17 cellular contexts compared by ENCODE assay signal in genomic region chr12:12507121-12507520, GRCh38. TPM values are rescaled to one million over a fixed set of nuclear protein-coding genes. Genes with fewer than 3 reads are reported as not detected.
A peak's percentile ranks its signal among the peaks of the same experiment; 100 is the strongest.
DNase-seq lines count a peak whose midpoint lies in the region; ATAC-seq and TF ChIP-seq lines count a peak whose summit lies in the region.
"Had no signal": no experiment of that assay in that cellular context is flagged by ENCODE, and none has a peak within 500 bp of the region (broad histone marks: within the 10 kb centered on the region; RNA-seq: fewer than 3 reads in every experiment).

No MANE protein-coding gene starts in this region.

- H3K27me3 ChIP-seq in left lung (no peaks in the 10 kb centered on the region), stomach (no peaks in the 10 kb centered on the region)
- H3K27me3 ChIP-seq: Peyer's patch, sigmoid colon had no signal

- peak overlapping the region; percentile 96 for H3K27ac Mint-ChIP-seq in activated CD4-positive, alpha-beta T cell treated with anti-CD3 and anti-CD28 coated beads for 36 hours

- no peak for TF ChIP-seq EP300 in stomach (IDR thresholded peaks at IDR 0.05)

- no peak overlapping the region for H3K4me3 ChIP-seq in left lung
- no peak overlapping the region for H3K4me3 ChIP-seq in stomach
- no peak overlapping the region for H3K4me3 ChIP-seq in lower leg skin (ENCODE audit: low read depth, poor library complexity, severe bottlenecking)
- H3K4me3 ChIP-seq: Peyer's patch, sigmoid colon had no signal

- ATAC-seq in activated CD4-positive, alpha-beta T cell treated with anti-CD3 and anti-CD28 coated beads for 36 hours, result no peak
- no peak for ATAC-seq in left lung

- no peak for DNase-seq in activated CD4-positive, alpha-beta T cell treated with anti-CD3 and anti-CD28 coated beads for 36 hours
- no peak for DNase-seq in activated CD4-positive, alpha-beta T cell treated with anti-CD3 and anti-CD28 coated beads, Interleukin-2, amount 50 U/mL, for 48 hours
- peak; percentile 16 for DNase-seq in RPMI7951 (ENCODE audit: low read depth)
- DNase-seq in left lung, result no peak
- no peak for DNase-seq in stomach
- DNase-seq in middle frontal gyrus (ENCODE audit: extremely low spot score, low spot score), result no peak
- no peak for DNase-seq in lower leg skin (ENCODE audit: low spot score in 2 of 2)
- DNase-seq in medulla oblongata (ENCODE audit: extremely low spot score), result no peak
- DNase-seq: ACHN; activated T-cell treated with anti-CD3 and anti-CD28 coated beads, Interleukin-2, amount 50 U/mL, for 1 hour; caudate nucleus; DMS153; GOT3; NCI-H446; Peyer's patch; sigmoid colon; trophoblast cell had no signal

- TF ChIP-seq POLR2A in stomach (IDR thresholded peaks at IDR 0.05), result no peak
- no peak for TF ChIP-seq POLR2A in lower leg skin (IDR thresholded peaks at IDR 0.05)

- H3K36me3 ChIP-seq in left lung (no peaks in the 10 kb centered on the region), stomach (no peaks in the 10 kb centered on the region)
- H3K36me3 ChIP-seq: Peyer's patch, sigmoid colon had no signal

- H3K9me3 ChIP-seq in left lung (no peaks in the 10 kb centered on the region), stomach (no peaks in the 10 kb centered on the region)
- H3K9me3 ChIP-seq: Peyer's patch, sigmoid colon had no signal

- no peak overlapping the region for H3K4me3 Mint-ChIP-seq in activated CD4-positive, alpha-beta T cell treated with anti-CD3 and anti-CD28 coated beads for 36 hours

- TF ChIP-seq CTCF in left lung (IDR thresholded peaks at IDR 0.05) (no peak), stomach (IDR thresholded peaks at IDR 0.05) (no peak), lower leg skin (IDR thresholded peaks at IDR 0.05) (no peak)

- H3K4me1 ChIP-seq in left lung, result peaks cover 19 to 44% of the 10 kb centered on the region in 2 donors
- H3K4me1 ChIP-seq in stomach, result peaks cover 9 to 68% (median 34%) of the 10 kb centered on the region in 4 donors

- POLR2A ChIA-PET in activated CD4-positive, alpha-beta T cell treated with anti-CD3 and anti-CD28 coated beads for 36 hours (lab: Charles Lee), result no interaction called here

- CTCF ChIA-PET in activated CD4-positive, alpha-beta T cell treated with anti-CD3 and anti-CD28 coated beads for 36 hours (lab: Charles Lee), result interaction anchor here (0.6 to 1.2 kb wide), 3 partner anchors 26 to 229 kb away, joined by 3 to 5 read pairs (median 4); no protein-coding TSS in a partner anchor

- peaks cover 23% of the 10 kb centered on the region for H3K36me3 Mint-ChIP-seq in activated CD4-positive, alpha-beta T cell treated with anti-CD3 and anti-CD28 coated beads for 36 hours (ENCODE audit: low read depth)

- peaks cover 46% of the 10 kb centered on the region for H3K4me1 Mint-ChIP-seq in activated CD4-positive, alpha-beta T cell treated with anti-CD3 and anti-CD28 coated beads for 36 hours

- H3K27ac ChIP-seq in left lung (peak overlapping the region; percentile 68 to 78), stomach (peak overlapping the region in 3 of 5 donors; percentile 71 to 75 (median 72))

- WGBS in stomach, 5 donors, result 64 to 82% (median 75%) methylated on average over 1 of the region's 1 CpG
- 83 to 86% methylated on average over 1 of the region's 1 CpG for WGBS in lower leg skin, 2 donors

- intact Hi-C loops in activated CD4-positive, alpha-beta T cell treated with anti-CD3 and anti-CD28 coated beads for 36 hours (cut with DNase I, micrococcal nuclease), result loop anchor here (2.0 to 10.0 kb wide), 5 partner anchors 56 to 388 kb away; partner anchors contain the start of genes DUSP16 (in 1 of the 2), GPR19 (in 1 of the 2) and GPRC5A (in 1 of the 2)
- intact Hi-C loops in left lung (cut with DNase I), result no loop called here
- intact Hi-C loops in stomach (cut with DNase I; ENCODE audit: low total_unique reads), result no loop called here
- intact Hi-C loops in lower leg skin (cut with DNase I; ENCODE audit: low total_unique reads), result no loop called here

- H3K9me3 Mint-ChIP-seq in activated CD4-positive, alpha-beta T cell treated with anti-CD3 and anti-CD28 coated beads for 36 hours (ENCODE audit: low read depth), result no peaks in the 10 kb centered on the region

- H3K27me3 Mint-ChIP-seq in activated CD4-positive, alpha-beta T cell treated with anti-CD3 and anti-CD28 coated beads for 36 hours, result no peaks in the 10 kb centered on the region

RNA-seq across cellular contexts. Expression of gene DUSP16, which starts 55.5 kb away (rescaled TPM):
- total RNA-seq in activated CD4-positive, alpha-beta T cell treated with anti-CD3 and anti-CD28 coated beads for 36 hours, result 10 to 100 TPM; 39.3 to 40.4 TPM
- total RNA-seq in RPMI7951 (2014; rRNA removed; shearing (Covaris generic)), result 6.0 and 7.9 TPM in 2 replicates
- total RNA-seq in left lung (10 to 100 TPM; 31.7 to 45.6 TPM), stomach (10 to 100 TPM; 11.3 to 34.8 (median 32.0) TPM), lower leg skin (10 to 100 TPM; 15.3 to 29.0 (median 25.0) TPM)
- polyA plus RNA-seq in stomach, result 10 to 100 TPM in 2 of 3 donors, 1 to 10 TPM in 1; 4.9 to 16.0 (median 13.4) TPM

Comparison
In these comparisons a context has a peak if more than half of its experiments do, and no peak if none do; other contexts are left out.
1. intact Hi-C loops: an anchor here in activated CD4-positive, alpha-beta T cell treated with anti-CD3 and anti-CD28 coated beads for 36 hours (2.0 to 10.0 kb wide); none called in left lung, stomach and lower leg skin.